ENCODE assay signal across 8 cellular contexts in the genomic region with DNA sequence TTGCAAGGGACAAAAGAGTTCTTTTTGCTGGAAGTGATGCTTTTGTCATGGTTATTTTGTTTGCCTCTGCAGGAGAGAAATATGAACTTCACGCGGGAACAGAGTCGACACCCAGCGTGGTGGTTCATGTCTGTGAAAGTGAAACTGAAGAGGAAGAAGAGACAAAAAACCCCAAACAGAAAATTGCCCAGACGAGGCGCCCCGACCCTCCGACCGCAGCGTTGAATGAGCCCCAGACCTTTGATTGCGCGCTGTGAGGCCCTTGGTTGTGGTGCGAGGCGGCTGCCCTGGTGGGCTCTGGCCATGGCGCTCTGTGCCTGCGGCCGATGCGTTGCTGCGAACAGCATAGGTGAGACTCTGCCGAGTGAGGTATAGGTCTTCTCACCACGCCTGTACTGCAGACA. TPM values are rescaled to one million over a fixed set of nuclear protein-coding genes. Genes with fewer than 3 reads are reported as not detected.
A peak's percentile ranks its signal among the peaks of the same experiment; 100 is the strongest.
DNase-seq lines count a peak whose midpoint lies in the region; ATAC-seq and TF ChIP-seq lines count a peak whose summit lies in the region.

No MANE protein-coding gene starts in this region.

- peak; percentile 63 to 74 for DNase-seq in activated CD4-positive, alpha-beta T cell treated with anti-CD3 and anti-CD28 coated beads for 4 hours
- peak; percentile 52 for DNase-seq in endodermal cell
- peak; percentile 36 to 48 for DNase-seq in stimulated activated CD8-positive, alpha-beta memory T cell treated with anti-CD3 and anti-CD28 coated beads, Interleukin-7, amount 100 ng/mL, for 1 hour (ENCODE audit: low read depth in 2 of 2)
- DNase-seq in ascending aorta (ENCODE audit: low spot score in 2 of 2), result no peak
- DNase-seq in SHP77 treated with DMSO at 0.1 percent for 48 hours (lab: John Stamatoyannopoulos, UW), result no peak
- DNase-seq in NCI-H69 (lab: John Stamatoyannopoulos, UW), result no peak

- no peak for TF ChIP-seq POLR2A in GM18505 (IDR thresholded peaks at IDR 0.05; ENCODE audit: borderline replicate concordance, extremely low read depth, insufficient read depth, insufficient read length)

- H3K4me1 ChIP-seq in endodermal cell (ENCODE audit: control insufficient read depth, insufficient read depth, low read length) (no peaks in the 10 kb centered on the region), ascending aorta (no peaks in the 10 kb centered on the region)

- H3K4me1 Mint-ChIP-seq in endodermal cell, result no peaks in the 10 kb centered on the region

- H3K4me3 ChIP-seq in endodermal cell (ENCODE audit: low read length) (no peak overlapping the region), ascending aorta (no peak overlapping the region)

- H3K27me3 Mint-ChIP-seq in endodermal cell (ENCODE audit: insufficient read depth), result no peaks in the 10 kb centered on the region

- H3K27me3 ChIP-seq in endodermal cell (ENCODE audit: control insufficient read depth, insufficient read depth, low read length, poor library complexity, severe bottlenecking) (no peaks in the 10 kb centered on the region), ascending aorta (no peaks in the 10 kb centered on the region)

- peaks cover 63% of the 10 kb centered on the region for H3K36me3 Mint-ChIP-seq in endodermal cell (ENCODE audit: low read depth)

- no peak overlapping the region for H3K4me3 Mint-ChIP-seq in endodermal cell

- intact Hi-C loops in ascending aorta (cut with DNase I), result no loop called here

- no peak overlapping the region for H3K27ac ChIP-seq in endodermal cell (ENCODE audit: low read depth, low read length)
- no peak overlapping the region for H3K27ac ChIP-seq in ascending aorta

- H3K9me3 Mint-ChIP-seq in endodermal cell, result no peaks in the 10 kb centered on the region

- TF ChIP-seq CTCF in endodermal cell (conservative IDR thresholded peaks at IDR 0.05) (no peak), ascending aorta (IDR thresholded peaks at IDR 0.05) (no peak)

- ATAC-seq in HG02642 (IDR thresholded peaks at IDR 0.05; ENCODE audit: poor library complexity, unreplicated experiment), result peak; percentile 38
- ATAC-seq in GM18505 (IDR thresholded peaks at IDR 0.05; ENCODE audit: unreplicated experiment), result no peak

- H3K36me3 ChIP-seq in endodermal cell (ENCODE audit: control insufficient read depth, insufficient read depth, low read length) (peaks cover 66% of the 10 kb centered on the region), ascending aorta (no peaks in the 10 kb centered on the region)

- 88 to 91% methylated on average over 18 to 21 of the region's 21 CpGs for WGBS in endodermal cell (ENCODE audit: insufficient coverage in 1 of 2, insufficient read length in 1 of 2), 2 experiments

- no peak overlapping the region for H3K9ac ChIP-seq in endodermal cell (ENCODE audit: extremely low read depth, low read length, poor library complexity, severe bottlenecking)

- no peaks in the 10 kb centered on the region for H3K9me3 ChIP-seq in endodermal cell (ENCODE audit: control insufficient read depth, low read length)
- no peaks in the 10 kb centered on the region for H3K9me3 ChIP-seq in ascending aorta

- H3K27ac Mint-ChIP-seq in endodermal cell, result no peak overlapping the region

RNA-seq across cellular contexts. Expression of a gene that starts 20.9 kb away (rescaled TPM):
- under 1 TPM; 0.15 to 0.42 TPM for total RNA-seq in endodermal cell
- polyA plus RNA-seq in endodermal cell (2013, experiment 1 of 2), result not detected
- polyA plus RNA-seq in endodermal cell (2013, experiment 2 of 2), result not detected
- not detected for total RNA-seq in ascending aorta

RNA-seq across cellular contexts. Expression of a gene that starts 32.4 kb away (rescaled TPM):
- total RNA-seq in endodermal cell (10 to 100 TPM; 31.9 to 36.8 TPM), ascending aorta (2.0 TPM)
- polyA plus RNA-seq in endodermal cell (2013, experiment 1 of 2), result 10.5 TPM
- polyA plus RNA-seq in endodermal cell (2013, experiment 2 of 2), result 11.3 TPM

Comparison
In these comparisons a context has a peak if more than half of its experiments do, and no peak if none do; other contexts are left out.
1. DNase-seq: peak in activated CD4-positive, alpha-beta T cell treated with anti-CD3 and anti-CD28 coated beads for 4 hours (2 of 2), endodermal cell (single experiment) and stimulated activated CD8-positive, alpha-beta memory T cell treated with anti-CD3 and anti-CD28 coated beads, Interleukin-7, amount 100 ng/mL, for 1 hour (2 of 2); none in ascending aorta (0 of 2), SHP77 treated with DMSO at 0.1 percent for 48 hours (single experiment) and NCI-H69 (single experiment).
2. RNA of a gene that starts 32.4 kb away (total RNA-seq): 31.9 to 36.8 TPM in endodermal cell; 2.0 TPM in ascending aorta (single experiment); every median in the first group is over 10 times any median in the second.